Comparison of ENCODE assay signal across 8 cellular contexts in the genomic region with DNA sequence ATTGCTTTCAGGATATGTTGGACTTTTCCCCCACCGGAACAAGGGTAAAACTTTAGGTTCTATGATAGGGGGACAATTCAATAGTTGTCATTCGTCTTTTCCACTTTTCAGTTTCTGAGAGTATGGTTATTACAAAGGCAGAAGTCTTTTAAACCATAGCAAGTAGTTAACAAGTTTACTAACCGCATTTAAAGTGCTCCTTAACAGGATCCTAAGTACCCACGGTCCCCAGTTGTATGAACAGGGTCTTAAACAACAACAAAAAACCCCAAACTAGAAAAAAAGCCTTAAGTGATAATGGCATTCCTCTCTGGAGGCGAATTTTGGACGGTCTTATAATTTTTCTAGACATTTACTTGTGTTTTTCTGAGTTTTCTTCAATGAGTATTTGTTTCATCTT. TPM values are rescaled to one million over a fixed set of nuclear protein-coding genes. Genes with fewer than 3 reads are reported as not detected.
DNase-seq lines count a peak whose midpoint lies in the region; ATAC-seq and TF ChIP-seq lines count a peak whose summit lies in the region.

No MANE protein-coding gene starts in this region.

- peak overlapping the region; percentile 96 for H3K4me3 ChIP-seq in CD4-positive, CD25-positive, alpha-beta regulatory T cell (ENCODE audit: low read depth, low read length)
- peak overlapping the region; percentile 73 for H3K4me3 ChIP-seq in MG63
- peak overlapping the region; percentile 93 for H3K4me3 ChIP-seq in duodenal mucosa (ENCODE audit: low read depth in 1 of 2, low read length in 2 of 2)
- H3K4me3 ChIP-seq in neural cell (ENCODE audit: low read length) = peak overlapping the region; percentile 92

- H3K9ac ChIP-seq in duodenal mucosa (ENCODE audit: low read depth in 1 of 2, low read length in 2 of 2) (peak overlapping the region; percentile 52 to 84), neural cell (ENCODE audit: low read length) (peak overlapping the region; percentile 84)

- H4K20me1 ChIP-seq in neural cell (ENCODE audit: insufficient read depth) = no peaks in the 10 kb centered on the region

- no peaks in the 10 kb centered on the region for H3F3A ChIP-seq in neural cell (ENCODE audit: insufficient read depth, low read length, poor library complexity, severe bottlenecking)

- H3K9me3 Mint-ChIP-seq in CD4-positive, CD25-positive, alpha-beta regulatory T cell = no peaks in the 10 kb centered on the region

- no peaks in the 10 kb centered on the region for H3K27me3 Mint-ChIP-seq in CD4-positive, CD25-positive, alpha-beta regulatory T cell

- H3K9me3 ChIP-seq in CD4-positive, CD25-positive, alpha-beta regulatory T cell (ENCODE audit: control insufficient read depth in 2 of 2, low read length in 2 of 2) = no peaks in the 10 kb centered on the region
- no peaks in the 10 kb centered on the region for H3K9me3 ChIP-seq in MG63
- H3K9me3 ChIP-seq in duodenal mucosa (ENCODE audit: control insufficient read depth in 1 of 2, low read length in 2 of 2) = no peaks in the 10 kb centered on the region
- no peaks in the 10 kb centered on the region for H3K9me3 ChIP-seq in neural cell (ENCODE audit: low read length)

- peaks cover 33 to 68% (median 50%) of the 10 kb centered on the region in 4 donors for H3K4me1 Mint-ChIP-seq in CD4-positive, CD25-positive, alpha-beta regulatory T cell

- TF ChIP-seq CTCF in neural cell (IDR thresholded peaks at IDR 0.05; ENCODE audit: poor library complexity, severe bottlenecking) = no peak

- no peak for TF ChIP-seq RAD21 in neural cell (conservative IDR thresholded peaks at IDR 0.05)

- H3K36me3 Mint-ChIP-seq in CD4-positive, CD25-positive, alpha-beta regulatory T cell = peaks cover 7% of the 10 kb centered on the region

- no peaks in the 10 kb centered on the region for H3K9me2 ChIP-seq in neural cell (ENCODE audit: insufficient read depth, low read length)

- H2AFZ ChIP-seq in neural cell (ENCODE audit: low read depth, low read length) = peak overlapping the region; percentile 71

- TF ChIP-seq EP300 in neural cell (conservative IDR thresholded peaks at IDR 0.05; ENCODE audit: poor library complexity, severe bottlenecking) = no peak

- peak overlapping the region; percentile 97 to 100 (median 100) for H3K27ac Mint-ChIP-seq in CD4-positive, CD25-positive, alpha-beta regulatory T cell

- H3K4me2 ChIP-seq in neural cell (ENCODE audit: low read length) = peak overlapping the region; percentile 91

- H3K27me3 ChIP-seq in CD4-positive, CD25-positive, alpha-beta regulatory T cell (ENCODE audit: control insufficient read depth, insufficient read depth, low read length) = no peaks in the 10 kb centered on the region
- H3K27me3 ChIP-seq in MG63 (no peaks in the 10 kb centered on the region), duodenal mucosa (ENCODE audit: control insufficient read depth in 1 of 2, insufficient read depth in 2 of 2, low read length in 2 of 2) (no peaks in the 10 kb centered on the region), neural cell (ENCODE audit: insufficient read depth, low read depth, low read length) (no peaks in the 10 kb centered on the region)

- H3K36me3 ChIP-seq in CD4-positive, CD25-positive, alpha-beta regulatory T cell (ENCODE audit: control insufficient read depth, insufficient read depth, low read length) = peaks cover 5% of the 10 kb centered on the region
- H3K36me3 ChIP-seq in MG63 (no peaks in the 10 kb centered on the region), duodenal mucosa (ENCODE audit: control insufficient read depth in 1 of 2, insufficient read depth in 2 of 2, low read length in 2 of 2) (peaks cover 0 to 3% of the 10 kb centered on the region in 2 donors), neural cell (ENCODE audit: insufficient read depth, low read length) (no peaks in the 10 kb centered on the region)

- peak overlapping the region; percentile 93 to 100 (median 98) for H3K4me3 Mint-ChIP-seq in CD4-positive, CD25-positive, alpha-beta regulatory T cell

- DNase-seq in CD4-positive, CD25-positive, alpha-beta regulatory T cell = no peak
- DNase-seq in MG63 (no peak), NCI-H2081 treated with DMSO at 0.1 percent for 48 hours (lab: John Stamatoyannopoulos, UW) (no peak), hippocampal formation (lab: John Stamatoyannopoulos, UW) (no peak), NK-92 (lab: John Stamatoyannopoulos, UW; ENCODE audit: unreplicated experiment) (no peak)

- peak overlapping the region; percentile 92 for H3K27ac ChIP-seq in CD4-positive, CD25-positive, alpha-beta regulatory T cell (ENCODE audit: insufficient read depth, low read length, poor library complexity, severe bottlenecking)
- no peak overlapping the region for H3K27ac ChIP-seq in duodenal mucosa (ENCODE audit: low read depth, low read length)
- no peak overlapping the region for H3K27ac ChIP-seq in neural cell (ENCODE audit: low read length)

- no peak for ATAC-seq in CD4-positive, CD25-positive, alpha-beta regulatory T cell (ENCODE audit: low read depth in 2 of 2)
- ATAC-seq in HG02610 (IDR thresholded peaks at IDR 0.05; ENCODE audit: unreplicated experiment) = no peak

- H3K79me2 ChIP-seq in neural cell (replicated peaks; ENCODE audit: insufficient read depth, low read length) = peaks cover 36% of the 10 kb centered on the region

- peaks cover 46% of the 10 kb centered on the region for H3K4me1 ChIP-seq in CD4-positive, CD25-positive, alpha-beta regulatory T cell (ENCODE audit: control insufficient read depth, insufficient read depth, low read length, poor library complexity, severe bottlenecking)
- peaks cover 12 to 26% of the 10 kb centered on the region in 2 donors for H3K4me1 ChIP-seq in duodenal mucosa (ENCODE audit: control insufficient read depth in 1 of 2, insufficient read depth in 2 of 2, low read length in 2 of 2)

TF ChIP-seq in neural cell, 6 proteins besides CTCF, POLR2A, EP300 and RAD21:
- no peak for TF ChIP-seq TAF1 (IDR thresholded peaks at IDR 0.05; ENCODE audit: low read depth)
TF ChIP-seq in neural cell: peak in this region for 0.

RNA-seq across cellular contexts. Expression of gene IFT57, which starts 0.8 kb away (rescaled TPM):
- total RNA-seq in CD4-positive, CD25-positive, alpha-beta regulatory T cell = 29.1 TPM
- 10 to 100 TPM; 33.4 to 46.9 (median 43.9) TPM for polyA plus RNA-seq in CD4-positive, CD25-positive, alpha-beta regulatory T cell
- 59.2 and 106 TPM in 2 replicates for total RNA-seq in MG63 (2014; rRNA removed; shearing (Covaris generic); ENCODE audit: low replicate concordance)
- 59.0 and 70.7 TPM in 2 replicates for polyA plus RNA-seq in neural cell
- 53.5 and 62.6 TPM in 2 replicates for polyA minus RNA-seq in neural cell
